17 cellular contexts compared by ENCODE assay signal in genomic region chr19:33468361-33469170, GRCh38. TPM values are rescaled to one million over a fixed set of nuclear protein-coding genes. Genes with fewer than 3 reads are reported as not detected.
A peak's percentile ranks its signal among the peaks of the same experiment; 100 is the strongest.
DNase-seq lines count a peak whose midpoint lies in the region; ATAC-seq and TF ChIP-seq lines count a peak whose summit lies in the region.
"Had no signal": no experiment of that assay in that cellular context is flagged by ENCODE, and none has a peak within 500 bp of the region (broad histone marks: within the 10 kb centered on the region; RNA-seq: fewer than 3 reads in every experiment).

No MANE protein-coding gene starts in this region.

- in situ Hi-C loops in Caki2 (cut with HindIII; ENCODE audit: low pct_unique_long_range_greater_than_20kb, low sequenced_read_pairs) (no loop called here), Panc1 (cut with HindIII; ENCODE audit: low pct_unique_long_range_greater_than_20kb, low sequenced_read_pairs) (no loop called here), transverse colon (cut with MboI; ENCODE audit: low pct_ligation_motif_present in 1 of 4, low pct_unique_long_range_greater_than_20kb in 1 of 4, low sequenced_read_pairs in 3 of 4) (no loop called here)

- H3K4me3 Mint-ChIP-seq in osteocyte (ENCODE audit: unreplicated experiment), result no peak overlapping the region
- no peak overlapping the region for H3K4me3 Mint-ChIP-seq in stimulated activated effector memory CD8-positive, alpha-beta T cell treated with anti-CD3 and anti-CD28 coated beads, Interleukin-12 subunit alpha, Interleukin-12 subunit beta, amount 100 ng/mL, for 72 hours
- H3K4me3 Mint-ChIP-seq: activated B cell treated with CpG ODN at 0.5 μM for 24 hours; HFFc6; T-helper 2 cell treated with Interferon-gamma antibody and Interleukin-4, amounts not matched to agents 5 μg/mL and 100 μg/mL, for 36 hours had no signal

- no TSS peak for BruUV-seq in Panc1 (replicated peaks; lab: Mats Ljungman, UMichigan)

- CTCF ChIA-PET in Panc1 (lab: Charles Lee), result no interaction called here

- no peaks in the 10 kb centered on the region for H3K9me3 Mint-ChIP-seq in osteocyte (ENCODE audit: unreplicated experiment)
- H3K9me3 Mint-ChIP-seq in stimulated activated effector memory CD8-positive, alpha-beta T cell treated with anti-CD3 and anti-CD28 coated beads, Interleukin-12 subunit alpha, Interleukin-12 subunit beta, amount 100 ng/mL, for 72 hours, result no peaks in the 10 kb centered on the region
- H3K9me3 Mint-ChIP-seq: activated B cell treated with CpG ODN at 0.5 μM for 24 hours; HFFc6; T-helper 2 cell treated with Interferon-gamma antibody and Interleukin-4, amounts not matched to agents 5 μg/mL and 100 μg/mL, for 36 hours had no signal

- no peak overlapping the region for H3K27ac Mint-ChIP-seq in osteocyte (ENCODE audit: unreplicated experiment)
- H3K27ac Mint-ChIP-seq in stimulated activated effector memory CD8-positive, alpha-beta T cell treated with anti-CD3 and anti-CD28 coated beads, Interleukin-12 subunit alpha, Interleukin-12 subunit beta, amount 100 ng/mL, for 72 hours, result no peak overlapping the region
- H3K27ac Mint-ChIP-seq: activated B cell treated with CpG ODN at 0.5 μM for 24 hours; HFFc6; T-helper 2 cell treated with Interferon-gamma antibody and Interleukin-4, amounts not matched to agents 5 μg/mL and 100 μg/mL, for 36 hours had no signal

- H3K4me3 ChIP-seq in Panc1 (ENCODE audit: low read depth in 2 of 2, low read length in 2 of 2), result no peak overlapping the region
- no peak overlapping the region for H3K4me3 ChIP-seq in transverse colon
- H3K4me3 ChIP-seq: BLaER1, pancreas had no signal

- peak; percentile 34 for DNase-seq in Caki2 (ENCODE audit: low read depth)
- no peak for DNase-seq in Panc1 (ENCODE audit: low read depth, low spot score)
- DNase-seq in islet precursor cell, result peak; percentile 63
- DNase-seq in osteocyte (ENCODE audit: extremely low spot score, unreplicated experiment), result peak; percentile 75
- DNase-seq in stimulated activated effector memory CD8-positive, alpha-beta T cell treated with anti-CD3 and anti-CD28 coated beads, Interleukin-12 subunit alpha, Interleukin-12 subunit beta, amount 100 ng/mL, for 72 hours (ENCODE audit: low spot score in 2 of 2), result no peak
- no peak for DNase-seq in activated gamma-delta T cell (lab: John Stamatoyannopoulos, UW)
- no peak for DNase-seq in transverse colon
- DNase-seq: activated B cell treated with CpG ODN at 0.5 μM for 24 hours, activated gamma-delta T cell treated with Interleukin-2 at 50 U/mL for 16 hours, foreskin melanocyte, GDM1, HFFc6, left colon, NCI-H1092 treated with DMSO at 0.1 percent for 48 hours had no signal

- ATAC-seq in Panc1, result 0 out of 2 replicates have a peak, but pooled peaks have one; percentile 27
- no peak for ATAC-seq in stimulated activated effector memory CD8-positive, alpha-beta T cell treated with anti-CD3 and anti-CD28 coated beads, Interleukin-12 subunit alpha, Interleukin-12 subunit beta, amount 100 ng/mL, for 72 hours
- ATAC-seq: left colon had no signal

- intact Hi-C loops in Panc1 (cut with micrococcal nuclease; ENCODE audit: unreplicated experiment), result no loop called here
- intact Hi-C loops in transverse colon (cut with DNase I; ENCODE audit: low total_unique reads), result no loop called here

- TF ChIP-seq EP300 in transverse colon (IDR thresholded peaks at IDR 0.05; ENCODE audit: low read depth), result no peak

- 91% methylated on average over 30 of the region's 31 CpGs; no CpG with 5 or more reads in 1 of the 2 donors for WGBS in transverse colon (ENCODE audit: low coverage in 1 of 2), 2 donors

- TF ChIP-seq CTCF in Panc1 (IDR thresholded peaks at IDR 0.05) (no peak), osteocyte (IDR thresholded peaks at IDR 0.05) (no peak), transverse colon (IDR thresholded peaks at IDR 0.05) (no peak)

- H3K36me3 ChIP-seq in Panc1 (ENCODE audit: control insufficient read depth, insufficient read depth, low read length) (no peaks in the 10 kb centered on the region), transverse colon (peaks cover 0 to 3% (median 0%) of the 10 kb centered on the region in 4 donors)
- H3K36me3 ChIP-seq: BLaER1 had no signal

- H3K27ac ChIP-seq in Panc1 (ENCODE audit: low read length), result no peak overlapping the region
- H3K27ac ChIP-seq in transverse colon, result no peak overlapping the region
- H3K27ac ChIP-seq: BLaER1, pancreas had no signal

- POLR2A ChIA-PET in Panc1 (lab: Charles Lee), result no interaction called here

- peaks cover 6% of the 10 kb centered on the region for H3K36me3 Mint-ChIP-seq in osteocyte (ENCODE audit: unreplicated experiment)
- H3K36me3 Mint-ChIP-seq in stimulated activated effector memory CD8-positive, alpha-beta T cell treated with anti-CD3 and anti-CD28 coated beads, Interleukin-12 subunit alpha, Interleukin-12 subunit beta, amount 100 ng/mL, for 72 hours, result no peaks in the 10 kb centered on the region

- H3K27me3 ChIP-seq in Panc1 (ENCODE audit: control insufficient read depth, insufficient read depth, low read length), result no peaks in the 10 kb centered on the region
- no peaks in the 10 kb centered on the region for H3K27me3 ChIP-seq in transverse colon
- H3K27me3 ChIP-seq: pancreas had no signal

- no peak for TF ChIP-seq POLR2A in transverse colon (IDR thresholded peaks at IDR 0.05)

- H3K27me3 Mint-ChIP-seq in osteocyte (ENCODE audit: unreplicated experiment), result no peaks in the 10 kb centered on the region
- H3K27me3 Mint-ChIP-seq: activated B cell treated with CpG ODN at 0.5 μM for 24 hours had no signal

- H3K4me1 Mint-ChIP-seq in osteocyte (ENCODE audit: unreplicated experiment), result no peaks in the 10 kb centered on the region
- H3K4me1 Mint-ChIP-seq in stimulated activated effector memory CD8-positive, alpha-beta T cell treated with anti-CD3 and anti-CD28 coated beads, Interleukin-12 subunit alpha, Interleukin-12 subunit beta, amount 100 ng/mL, for 72 hours, result peaks cover 23% of the 10 kb centered on the region
- H3K4me1 Mint-ChIP-seq: activated B cell treated with CpG ODN at 0.5 μM for 24 hours had no signal

- H3K9me3 ChIP-seq in Panc1 (ENCODE audit: control insufficient read depth, insufficient read depth, low read depth, low read length) (no peaks in the 10 kb centered on the region), transverse colon (no peaks in the 10 kb centered on the region)
- H3K9me3 ChIP-seq: BLaER1, pancreas had no signal

- no peaks in the 10 kb centered on the region for H3K4me1 ChIP-seq in Panc1 (ENCODE audit: control insufficient read depth, insufficient read depth, low read length)
- no peaks in the 10 kb centered on the region for H3K4me1 ChIP-seq in transverse colon
- H3K4me1 ChIP-seq: BLaER1, pancreas had no signal

RNA-seq across cellular contexts. Expression of gene PEPD, which starts 53.0 kb away (rescaled TPM):
- total RNA-seq in Caki2 (2014; rRNA removed; shearing (Covaris generic); ENCODE audit: low replicate concordance), result 148 and 165 TPM in 2 replicates
- total RNA-seq in Panc1 (2021; ENCODE audit: unreplicated experiment), result 102 TPM
- polyA plus RNA-seq in Panc1 (2012; ENCODE audit: insufficient read length), result 138 TPM
- total RNA-seq in osteocyte, result 106 and 113 TPM in 2 replicates
- 100 to 1,000 TPM in 3 of 4 donors, 10 to 100 TPM in 1; 92.6 to 323 (median 218) TPM for total RNA-seq in transverse colon

Comparison
In these comparisons a context has a peak if more than half of its experiments do, and no peak if none do; other contexts are left out.
1. DNase-seq: peak in Caki2 (single experiment), islet precursor cell (single experiment) and osteocyte (single experiment); none in Panc1 (single experiment), stimulated activated effector memory CD8-positive, alpha-beta T cell treated with anti-CD3 and anti-CD28 coated beads, Interleukin-12 subunit alpha, Interleukin-12 subunit beta, amount 100 ng/mL, for 72 hours (0 of 2), activated gamma-delta T cell (single experiment) and transverse colon (single experiment).